In the genomic region with DNA sequence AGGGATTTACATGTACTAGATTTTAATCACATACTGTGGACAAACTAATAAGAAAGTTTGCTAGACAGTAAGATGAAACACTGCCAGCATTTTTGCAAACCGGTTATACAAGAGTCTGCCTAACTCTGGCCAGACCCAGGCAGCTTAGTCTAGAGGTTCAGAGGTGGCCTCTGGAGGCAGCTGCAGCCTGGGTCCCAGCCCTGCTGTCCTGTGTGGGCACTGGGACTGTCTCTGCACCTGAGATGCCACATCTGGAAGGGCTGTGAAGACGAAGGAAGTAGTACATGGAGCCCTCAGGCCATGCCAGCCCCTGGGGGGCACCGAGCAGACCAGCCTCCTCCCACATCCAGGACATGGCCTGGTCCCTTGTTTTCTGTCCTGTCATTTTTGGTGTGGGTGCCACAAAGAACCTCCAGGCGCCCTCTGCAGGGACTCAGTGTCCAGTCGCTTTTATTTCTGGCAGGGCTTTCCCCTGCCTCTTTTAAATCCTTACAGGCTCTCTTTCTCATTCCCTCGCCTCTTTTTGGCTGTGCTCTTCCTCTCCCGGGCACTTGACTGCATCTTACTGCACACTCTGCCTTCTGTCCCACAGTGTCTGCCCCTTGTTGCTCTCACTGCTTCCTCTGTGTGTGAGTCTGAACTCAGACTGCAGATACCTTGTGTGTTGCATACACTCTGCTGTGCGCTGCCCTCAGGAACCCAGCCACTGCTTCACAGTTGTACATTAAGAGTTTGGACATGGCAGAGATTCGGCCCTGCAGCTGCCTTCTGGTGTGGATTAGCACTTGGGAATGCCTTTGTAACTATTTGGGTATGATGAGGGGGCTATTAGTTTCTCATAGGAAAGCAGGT, we compare ENCODE assay signal across 1 cellular context.
TF ChIP-seq lines count a peak whose summit lies in the region.

No MANE protein-coding gene starts in this region.

TF ChIP-seq in GM12878, 131 proteins besides CTCF, POLR2A, EP300 and RAD21 (continued from another document):
- TF ChIP-seq, protein P1, sequence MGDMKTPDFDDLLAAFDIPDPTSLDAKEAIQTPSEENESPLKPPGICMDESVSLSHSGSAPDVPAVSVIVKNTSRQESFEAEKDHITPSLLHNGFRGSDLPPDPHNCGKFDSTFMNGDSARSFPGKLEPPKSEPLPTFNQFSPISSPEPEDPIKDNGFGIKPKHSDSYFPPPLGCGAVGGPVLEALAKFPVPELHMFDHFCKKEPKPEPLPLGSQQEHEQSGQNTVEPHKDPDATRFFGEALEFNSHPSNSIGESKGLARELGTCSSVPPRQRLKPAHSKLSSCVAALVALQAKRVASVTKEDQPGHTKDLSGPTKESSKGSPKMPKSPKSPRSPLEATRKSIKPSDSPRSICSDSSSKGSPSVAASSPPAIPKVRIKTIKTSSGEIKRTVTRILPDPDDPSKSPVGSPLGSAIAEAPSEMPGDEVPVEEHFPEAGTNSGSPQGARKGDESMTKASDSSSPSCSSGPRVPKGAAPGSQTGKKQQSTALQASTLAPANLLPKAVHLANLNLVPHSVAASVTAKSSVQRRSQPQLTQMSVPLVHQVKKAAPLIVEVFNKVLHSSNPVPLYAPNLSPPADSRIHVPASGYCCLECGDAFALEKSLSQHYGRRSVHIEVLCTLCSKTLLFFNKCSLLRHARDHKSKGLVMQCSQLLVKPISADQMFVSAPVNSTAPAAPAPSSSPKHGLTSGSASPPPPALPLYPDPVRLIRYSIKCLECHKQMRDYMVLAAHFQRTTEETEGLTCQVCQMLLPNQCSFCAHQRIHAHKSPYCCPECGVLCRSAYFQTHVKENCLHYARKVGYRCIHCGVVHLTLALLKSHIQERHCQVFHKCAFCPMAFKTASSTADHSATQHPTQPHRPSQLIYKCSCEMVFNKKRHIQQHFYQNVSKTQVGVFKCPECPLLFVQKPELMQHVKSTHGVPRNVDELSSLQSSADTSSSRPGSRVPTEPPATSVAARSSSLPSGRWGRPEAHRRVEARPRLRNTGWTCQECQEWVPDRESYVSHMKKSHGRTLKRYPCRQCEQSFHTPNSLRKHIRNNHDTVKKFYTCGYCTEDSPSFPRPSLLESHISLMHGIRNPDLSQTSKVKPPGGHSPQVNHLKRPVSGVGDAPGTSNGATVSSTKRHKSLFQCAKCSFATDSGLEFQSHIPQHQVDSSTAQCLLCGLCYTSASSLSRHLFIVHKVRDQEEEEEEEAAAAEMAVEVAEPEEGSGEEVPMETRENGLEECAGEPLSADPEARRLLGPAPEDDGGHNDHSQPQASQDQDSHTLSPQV (IDR thresholded peaks at IDR 0.05), result 0 out of 2 replicates have a peak, but pooled peaks have one; percentile 34
- TF ChIP-seq ZNF217 (IDR thresholded peaks at IDR 0.05), result 0 out of 2 replicates have a peak, but pooled peaks have one; percentile 32
- no peak for TF ChIP-seq TBL1XR1 (IDR thresholded peaks at IDR 0.05; ENCODE audit: low read depth, low read length)
- TF ChIP-seq ZNF207 (IDR thresholded peaks at IDR 0.05; ENCODE audit: borderline replicate concordance), result 0 out of 2 replicates have a peak, but pooled peaks have one; percentile 28
- no peak for TF ChIP-seq TCF12 (IDR thresholded peaks at IDR 0.05; ENCODE audit: low read depth, low read length)
- TF ChIP-seq IKZF2 (IDR thresholded peaks at IDR 0.05), result peak; percentile 9 to 16; a peak in 1 of 4 replicates
- TF ChIP-seq NKRF (conservative IDR thresholded peaks at IDR 0.05), result no peak
